1 cellular context compared by ENCODE assay signal in the genomic region with DNA sequence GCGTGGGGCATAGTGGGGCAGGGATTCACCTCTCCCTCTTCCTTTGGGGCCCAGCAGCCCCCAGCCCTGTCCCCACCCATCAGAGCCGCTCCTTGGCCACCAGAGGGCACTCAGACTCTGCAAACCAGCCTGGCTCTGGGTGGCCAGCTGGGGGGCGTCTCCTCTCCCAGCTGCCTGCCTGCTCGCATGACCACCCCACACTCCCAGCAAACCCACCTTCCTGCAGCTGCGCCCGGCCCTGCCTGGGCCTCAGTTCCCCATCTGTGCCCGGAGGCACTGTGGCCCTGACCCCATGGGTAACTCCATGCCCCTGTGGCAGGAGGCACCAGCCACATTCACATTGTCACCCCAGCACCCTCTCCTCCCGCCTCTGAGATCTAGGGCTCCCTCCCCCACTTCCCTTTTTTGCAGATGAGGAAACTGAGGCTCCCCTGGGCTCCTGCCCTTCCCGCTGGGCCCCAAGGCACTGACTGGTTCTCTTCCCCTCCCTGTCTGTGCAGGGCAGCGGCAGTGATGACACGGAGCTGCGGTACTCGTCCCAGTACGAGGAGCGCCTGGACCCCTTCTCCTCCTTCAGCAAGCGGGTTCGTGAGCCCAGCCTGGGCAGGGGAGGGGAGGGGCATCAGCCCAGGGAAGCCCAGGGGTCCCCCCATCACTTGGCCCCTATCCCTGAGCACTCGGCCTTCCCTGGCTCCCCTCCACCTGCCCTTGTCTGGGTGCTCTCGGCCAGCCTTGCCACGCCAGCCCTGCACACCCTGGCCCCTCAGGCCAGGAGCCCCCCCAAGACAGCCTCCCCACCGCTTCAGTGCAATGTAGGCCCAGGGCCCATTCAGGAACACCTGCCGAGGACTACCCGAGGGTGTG.
TF ChIP-seq lines count a peak whose summit lies in the region.

No MANE protein-coding gene starts in this region.

TF ChIP-seq in K562, 482 proteins besides CTCF, POLR2A, EP300 and RAD21 (continued from another document and continues in another):
- no peak for TF ChIP-seq ZNF551 (CRISPR knock-in tag; IDR thresholded peaks at IDR 0.05)
- no peak for TF ChIP-seq NR0B1 (IDR thresholded peaks at IDR 0.05; ENCODE audit: partially characterized antibody)
- TF ChIP-seq, protein P1, sequence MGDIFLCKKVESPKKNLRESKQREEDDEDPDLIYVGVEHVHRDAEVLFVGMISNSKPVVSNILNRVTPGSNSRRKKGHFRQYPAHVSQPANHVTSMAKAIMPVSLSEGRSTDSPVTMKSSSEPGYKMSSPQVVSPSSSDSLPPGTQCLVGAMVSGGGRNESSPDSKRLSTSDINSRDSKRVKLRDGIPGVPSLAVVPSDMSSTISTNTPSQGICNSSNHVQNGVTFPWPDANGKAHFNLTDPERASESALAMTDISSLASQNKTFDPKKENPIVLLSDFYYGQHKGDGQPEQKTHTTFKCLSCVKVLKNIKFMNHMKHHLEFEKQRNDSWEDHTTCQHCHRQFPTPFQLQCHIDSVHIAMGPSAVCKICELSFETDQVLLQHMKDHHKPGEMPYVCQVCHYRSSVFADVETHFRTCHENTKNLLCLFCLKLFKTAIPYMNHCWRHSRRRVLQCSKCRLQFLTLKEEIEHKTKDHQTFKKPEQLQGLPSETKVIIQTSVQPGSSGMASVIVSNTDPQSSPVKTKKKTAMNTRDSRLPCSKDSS (IDR thresholded peaks at IDR 0.05; ENCODE audit: low read depth, partially characterized antibody) = no peak
- TF ChIP-seq, protein P2, sequence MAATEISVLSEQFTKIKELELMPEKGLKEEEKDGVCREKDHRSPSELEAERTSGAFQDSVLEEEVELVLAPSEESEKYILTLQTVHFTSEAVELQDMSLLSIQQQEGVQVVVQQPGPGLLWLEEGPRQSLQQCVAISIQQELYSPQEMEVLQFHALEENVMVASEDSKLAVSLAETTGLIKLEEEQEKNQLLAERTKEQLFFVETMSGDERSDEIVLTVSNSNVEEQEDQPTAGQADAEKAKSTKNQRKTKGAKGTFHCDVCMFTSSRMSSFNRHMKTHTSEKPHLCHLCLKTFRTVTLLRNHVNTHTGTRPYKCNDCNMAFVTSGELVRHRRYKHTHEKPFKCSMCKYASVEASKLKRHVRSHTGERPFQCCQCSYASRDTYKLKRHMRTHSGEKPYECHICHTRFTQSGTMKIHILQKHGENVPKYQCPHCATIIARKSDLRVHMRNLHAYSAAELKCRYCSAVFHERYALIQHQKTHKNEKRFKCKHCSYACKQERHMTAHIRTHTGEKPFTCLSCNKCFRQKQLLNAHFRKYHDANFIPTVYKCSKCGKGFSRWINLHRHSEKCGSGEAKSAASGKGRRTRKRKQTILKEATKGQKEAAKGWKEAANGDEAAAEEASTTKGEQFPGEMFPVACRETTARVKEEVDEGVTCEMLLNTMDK (IDR thresholded peaks at IDR 0.05; ENCODE audit: borderline replicate concordance, insufficient read depth, low read depth, low read length, poor library complexity, severe bottlenecking) = peak; percentile 33
- peak; percentile 83 for TF ChIP-seq STAG1 (CRISPR knock-in tag; IDR thresholded peaks at IDR 0.05; ENCODE audit: borderline replicate concordance)
- TF ChIP-seq ATF7 (IDR thresholded peaks at IDR 0.05) = peak; percentile 48; the same call in 1 of the 2 replicates
- no peak for TF ChIP-seq ZKSCAN8 (CRISPR knock-in tag; IDR thresholded peaks at IDR 0.05)
- no peak for TF ChIP-seq ZBTB17 (CRISPR knock-in tag; IDR thresholded peaks at IDR 0.05)
- no peak for TF ChIP-seq SAFB2 (IDR thresholded peaks at IDR 0.05; ENCODE audit: borderline replicate concordance, low read depth, low read length, severe bottlenecking)
- TF ChIP-seq SOX6 (IDR thresholded peaks at IDR 0.05) = 0 out of 2 replicates have a peak, but pooled peaks have one; percentile 8
- no peak for TF ChIP-seq SMARCA4 (IDR thresholded peaks at IDR 0.05)
- TF ChIP-seq NCOR1 (IDR thresholded peaks at IDR 0.05) = no peak
- TF ChIP-seq ZNF134 (CRISPR knock-in tag; conservative IDR thresholded peaks at IDR 0.05) = no peak
- no peak for TF ChIP-seq ZNF263 (CRISPR knock-in tag; IDR thresholded peaks at IDR 0.05; ENCODE audit: borderline replicate concordance)
- TF ChIP-seq DACH1 (IDR thresholded peaks at IDR 0.05; ENCODE audit: partially characterized antibody) = peak; percentile 12
- TF ChIP-seq, protein P3, sequence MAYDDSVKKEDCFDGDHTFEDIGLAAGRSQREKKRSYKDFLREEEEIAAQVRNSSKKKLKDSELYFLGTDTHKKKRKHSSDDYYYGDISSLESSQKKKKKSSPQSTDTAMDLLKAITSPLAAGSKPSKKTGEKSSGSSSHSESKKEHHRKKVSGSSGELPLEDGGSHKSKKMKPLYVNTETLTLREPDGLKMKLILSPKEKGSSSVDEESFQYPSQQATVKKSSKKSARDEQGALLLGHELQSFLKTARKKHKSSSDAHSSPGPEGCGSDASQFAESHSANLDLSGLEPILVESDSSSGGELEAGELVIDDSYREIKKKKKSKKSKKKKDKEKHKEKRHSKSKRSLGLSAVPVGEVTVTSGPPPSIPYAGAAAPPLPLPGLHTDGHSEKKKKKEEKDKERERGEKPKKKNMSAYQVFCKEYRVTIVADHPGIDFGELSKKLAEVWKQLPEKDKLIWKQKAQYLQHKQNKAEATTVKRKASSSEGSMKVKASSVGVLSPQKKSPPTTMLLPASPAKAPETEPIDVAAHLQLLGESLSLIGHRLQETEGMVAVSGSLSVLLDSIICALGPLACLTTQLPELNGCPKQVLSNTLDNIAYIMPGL (CRISPR knock-in tag; IDR thresholded peaks at IDR 0.05) = no peak
- TF ChIP-seq E2F5 (CRISPR knock-in tag; IDR thresholded peaks at IDR 0.05) = no peak
- peak; percentile 78 for TF ChIP-seq KLF13 (tag; IDR thresholded peaks at IDR 0.05; ENCODE audit: borderline replicate concordance, low read depth)
- peak; percentile 44; the same call in 1 of the 2 replicates for TF ChIP-seq POLR2G (IDR thresholded peaks at IDR 0.05; ENCODE audit: low read depth, low read length)
- no peak for TF ChIP-seq ZNF76 (CRISPR knock-in tag; IDR thresholded peaks at IDR 0.05; ENCODE audit: borderline replicate concordance)
- no peak for TF ChIP-seq TSHZ1 (CRISPR knock-in tag; IDR thresholded peaks at IDR 0.05)
- no peak for TF ChIP-seq ZNF124 (CRISPR knock-in tag; IDR thresholded peaks at IDR 0.05)
- TF ChIP-seq ATF1 (CRISPR knock-in tag; IDR thresholded peaks at IDR 0.05) = no peak
- no peak for TF ChIP-seq ATF1 (tag; IDR thresholded peaks at IDR 0.05)
- no peak for TF ChIP-seq TBP (optimal IDR thresholded peaks at IDR 0.05; ENCODE audit: low read depth, low read length)
- no peak for TF ChIP-seq TOE1 (IDR thresholded peaks at IDR 0.05; ENCODE audit: borderline replicate concordance)
- no peak for TF ChIP-seq TOE1 (CRISPR knock-in tag; IDR thresholded peaks at IDR 0.05; ENCODE audit: borderline replicate concordance, low read depth)
- no peak for TF ChIP-seq PHF20 (IDR thresholded peaks at IDR 0.05; ENCODE audit: partially characterized antibody)
- peak; percentile 79 to 81; a peak in 3 of 4 replicates for TF ChIP-seq MAZ (CRISPR knock-in tag; conservative IDR thresholded peaks at IDR 0.05 in 1 of 2, IDR thresholded peaks at IDR 0.05 in 1 of 2)
- no peak for TF ChIP-seq MGA (IDR thresholded peaks at IDR 0.05)
